ENCODE assay signal across 8 cellular contexts in the genomic region with DNA sequence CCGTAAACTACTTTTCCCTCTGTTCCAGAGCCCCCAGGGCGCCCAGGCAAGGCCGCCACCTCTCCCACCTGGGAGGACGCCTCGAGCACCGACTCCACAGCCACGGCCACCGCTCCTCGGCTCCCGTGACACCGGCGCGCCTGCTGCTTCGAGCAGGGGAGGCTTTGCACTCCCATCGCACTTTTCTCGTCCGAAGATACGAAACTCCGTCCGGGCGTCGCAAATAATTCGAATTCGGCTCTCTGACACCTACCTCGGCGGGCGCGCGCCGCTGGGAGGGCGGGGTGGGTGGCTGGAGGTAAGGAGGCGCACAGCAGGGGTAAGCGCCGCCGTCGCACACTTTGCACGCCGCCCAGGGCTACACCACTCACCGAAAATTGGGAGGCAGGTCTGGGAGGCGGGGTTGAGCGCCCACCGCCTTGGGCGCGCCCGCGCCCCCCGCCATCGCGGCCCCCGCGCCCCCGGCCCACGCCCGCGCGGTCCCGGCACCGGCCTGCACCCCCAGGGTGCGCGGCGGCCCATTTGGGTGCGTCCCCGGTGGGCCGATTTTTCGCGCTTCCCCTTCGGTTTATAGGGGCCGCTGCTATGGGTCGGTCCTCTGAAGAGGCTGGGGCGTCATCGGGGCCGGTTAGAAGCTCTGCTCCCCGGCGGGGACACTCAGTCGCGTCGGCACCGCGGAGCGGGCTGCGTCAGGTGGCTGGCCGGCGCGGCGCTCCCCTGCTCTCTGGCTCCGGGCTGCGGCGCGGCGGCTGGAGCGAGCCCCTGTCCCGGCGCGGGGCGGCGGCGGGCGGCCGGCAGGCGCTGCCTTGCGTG. TPM values are rescaled to one million over a fixed set of nuclear protein-coding genes. Genes with fewer than 3 reads are reported as not detected.
DNase-seq lines count a peak whose midpoint lies in the region; ATAC-seq and TF ChIP-seq lines count a peak whose summit lies in the region.

No MANE protein-coding gene starts in this region.

- peaks cover 15% of the 10 kb centered on the region for H3K36me3 Mint-ChIP-seq in activated CD8-positive, alpha-beta T cell treated with anti-CD3 and anti-CD28 coated beads for 36 hours (ENCODE audit: low read depth)

- intact Hi-C loops in activated CD8-positive, alpha-beta T cell treated with anti-CD3 and anti-CD28 coated beads for 36 hours (cut with micrococcal nuclease): no loop called here

- POLR2A ChIA-PET in activated CD8-positive, alpha-beta T cell treated with anti-CD3 and anti-CD28 coated beads for 36 hours (lab: Charles Lee): interaction anchor here (0.7 to 1.8 kb wide), 9 partner anchors 9 to 319 kb away, joined by 3 to 14 read pairs (median 3); a partner anchor contains a TSS

- no peaks in the 10 kb centered on the region for H3K27me3 Mint-ChIP-seq in activated CD8-positive, alpha-beta T cell treated with anti-CD3 and anti-CD28 coated beads for 36 hours

- peak; percentile 43 for ATAC-seq in HG03108 (IDR thresholded peaks at IDR 0.05; ENCODE audit: unreplicated experiment)
- peak; percentile 51 for ATAC-seq in activated CD8-positive, alpha-beta T cell treated with anti-CD3 and anti-CD28 coated beads for 36 hours

- peak overlapping the region; percentile 77 for H3K4me3 Mint-ChIP-seq in activated CD8-positive, alpha-beta T cell treated with anti-CD3 and anti-CD28 coated beads for 36 hours

- CTCF ChIA-PET in activated CD8-positive, alpha-beta T cell treated with anti-CD3 and anti-CD28 coated beads for 36 hours (lab: Charles Lee): no interaction called here

- H3K27ac Mint-ChIP-seq in activated CD8-positive, alpha-beta T cell treated with anti-CD3 and anti-CD28 coated beads for 36 hours: peak overlapping the region; percentile 81

- peaks cover 22% of the 10 kb centered on the region for H3K4me1 Mint-ChIP-seq in activated CD8-positive, alpha-beta T cell treated with anti-CD3 and anti-CD28 coated beads for 36 hours (ENCODE audit: low read depth)

- DNase-seq in DMS 273 (lab: John Stamatoyannopoulos, UW; ENCODE audit: unreplicated experiment) (peak; percentile 74), DMS 273 treated with DMSO at 0.1 percent for 48 hours (lab: John Stamatoyannopoulos, UW) (no peak), NCI-H510A (lab: John Stamatoyannopoulos, UW) (peak; percentile 76), medulla oblongata (ENCODE audit: extremely low spot score) (peak; percentile 64)
- DNase-seq in activated CD8-positive, alpha-beta T cell treated with anti-CD3 and anti-CD28 coated beads for 36 hours: peak; percentile 89
- DNase-seq in effector CD8-positive, alpha-beta T cell (lab: John Stamatoyannopoulos, UW): peak; percentile 69
- DNase-seq in stimulated activated CD8-positive, alpha-beta memory T cell treated with anti-CD3 and anti-CD28 coated beads, Interleukin-12 subunit alpha, Interleukin-12 subunit beta, amount 100 ng/mL, for 1 hour (ENCODE audit: low read depth): peak; percentile 69

- TF ChIP-seq CTCF in activated CD8-positive, alpha-beta T cell treated with anti-CD3 and anti-CD28 coated beads for 36 hours (IDR thresholded peaks at IDR 0.05): no peak

- H3K9me3 Mint-ChIP-seq in activated CD8-positive, alpha-beta T cell treated with anti-CD3 and anti-CD28 coated beads for 36 hours: no peaks in the 10 kb centered on the region

RNA-seq across cellular contexts. Expression of a gene that starts 36.2 kb away (rescaled TPM):
- 100 to 1,000 TPM; 703 to 723 TPM for total RNA-seq in activated CD8-positive, alpha-beta T cell treated with anti-CD3 and anti-CD28 coated beads for 36 hours

RNA-seq across cellular contexts. Expression of a gene that starts 38.0 kb away (rescaled TPM):
- total RNA-seq in activated CD8-positive, alpha-beta T cell treated with anti-CD3 and anti-CD28 coated beads for 36 hours: 1 to 10 TPM; 1.7 to 2.0 TPM
